8 cellular contexts compared by ENCODE assay signal in genomic region chr13:45280751-45281634, GRCh38. TPM values are rescaled to one million over a fixed set of nuclear protein-coding genes. Genes with fewer than 3 reads are reported as not detected.
DNase-seq lines count a peak whose midpoint lies in the region; ATAC-seq lines count a peak whose summit lies in the region.

No MANE protein-coding gene starts in this region.

- H3K4me1 ChIP-seq in Karpas-422 (ENCODE audit: low read length), result peaks cover 41% of the 10 kb centered on the region
- H3K4me1 ChIP-seq in skeletal muscle satellite cell (ENCODE audit: control insufficient read depth, insufficient read depth, low read length), result peaks cover 11% of the 10 kb centered on the region

- no peaks in the 10 kb centered on the region for H3K9me2 ChIP-seq in Karpas-422 (replicated peaks; ENCODE audit: insufficient read depth, low read length)

- H3K9ac ChIP-seq in Karpas-422 (ENCODE audit: low read length) (no peak overlapping the region; the same call in 1 of the 2 replicates), skeletal muscle satellite cell (ENCODE audit: low read depth, low read length) (no peak overlapping the region)

- peak overlapping the region; percentile 61 for H3K4me2 ChIP-seq in Karpas-422 (ENCODE audit: low read depth, low read length, poor library complexity, severe bottlenecking)
- peak overlapping the region; percentile 3 for H3K4me2 ChIP-seq in skeletal muscle satellite cell (ENCODE audit: low read length)

- peak; percentile 57 for ATAC-seq in GM19025 (IDR thresholded peaks at IDR 0.05; ENCODE audit: low read depth, unreplicated experiment)
- ATAC-seq in GM19452 (IDR thresholded peaks at IDR 0.05; ENCODE audit: unreplicated experiment), result no peak

- H3K9me3 ChIP-seq in Karpas-422 (ENCODE audit: low read length) (no peaks in the 10 kb centered on the region), skeletal muscle satellite cell (replicated peaks; ENCODE audit: low read length) (peaks cover 5% of the 10 kb centered on the region)

- H3K79me2 ChIP-seq in Karpas-422 (ENCODE audit: low read length), result peaks cover 13% of the 10 kb centered on the region

- no peak overlapping the region for H2AFZ ChIP-seq in Karpas-422 (ENCODE audit: low read length)

- no peaks in the 10 kb centered on the region for H4K20me1 ChIP-seq in Karpas-422 (ENCODE audit: insufficient read depth, low read depth, low read length)

- H3K27me3 ChIP-seq in Karpas-422 (ENCODE audit: low read length) (no peaks in the 10 kb centered on the region), skeletal muscle satellite cell (ENCODE audit: control insufficient read depth, insufficient read depth, low read length) (no peaks in the 10 kb centered on the region)

- peak overlapping the region; percentile 86 for H3K27ac ChIP-seq in Karpas-422 (ENCODE audit: low read length)

- H3K4me3 ChIP-seq in Karpas-422 (ENCODE audit: low read length), result no peak overlapping the region
- no peak overlapping the region for H3K4me3 ChIP-seq in skeletal muscle satellite cell (ENCODE audit: low read length)

- H3K36me3 ChIP-seq in Karpas-422 (ENCODE audit: insufficient read depth, low read length) (peaks cover 6% of the 10 kb centered on the region; the same call in 1 of the 2 replicates), skeletal muscle satellite cell (ENCODE audit: insufficient read depth, low read length) (peaks cover 26% of the 10 kb centered on the region)

- DNase-seq in C1 segment of cervical spinal cord (lab: John Stamatoyannopoulos, UW), result peak in 13 of 14 donors; percentile 9 to 68 (median 57)
- peak; percentile 91 for DNase-seq in Karpas-422
- peak; percentile 21 for DNase-seq in SK-N-DZ (ENCODE audit: low spot score)
- peak; percentile 82 for DNase-seq in amniotic epithelial cell (ENCODE audit: low read depth)
- DNase-seq in hepatic stellate cell (ENCODE audit: low spot score), result peak; percentile 79

RNA-seq across cellular contexts. Expression of gene TPT1, which starts 60.0 kb away (rescaled TPM):
- 2,059 and 2,102 TPM in 2 replicates for total RNA-seq in Karpas-422 (2014; rRNA removed; shearing (Covaris generic); ENCODE audit: low replicate concordance)
- polyA plus RNA-seq in SK-N-DZ (2014; cell fraction: cytosol; rRNA removed), result 2,440 and 2,961 TPM in 2 replicates
- polyA plus RNA-seq in SK-N-DZ (2014; cell fraction: nucleus; rRNA removed), result 1,300 and 1,726 TPM in 2 replicates
- total RNA-seq in skeletal muscle satellite cell (2012; rRNA removed), result 1,854 and 2,568 TPM in 2 replicates

Comparison
In these comparisons a context has a peak if more than half of its experiments do, and no peak if none do; other contexts are left out.
1. DNase-seq: peak in every context shown above with its lines; median percentile 91 in Karpas-422; 82 in amniotic epithelial cell; 79 in hepatic stellate cell; 57 in C1 segment of cervical spinal cord; 21 in SK-N-DZ.